In the genomic region with DNA sequence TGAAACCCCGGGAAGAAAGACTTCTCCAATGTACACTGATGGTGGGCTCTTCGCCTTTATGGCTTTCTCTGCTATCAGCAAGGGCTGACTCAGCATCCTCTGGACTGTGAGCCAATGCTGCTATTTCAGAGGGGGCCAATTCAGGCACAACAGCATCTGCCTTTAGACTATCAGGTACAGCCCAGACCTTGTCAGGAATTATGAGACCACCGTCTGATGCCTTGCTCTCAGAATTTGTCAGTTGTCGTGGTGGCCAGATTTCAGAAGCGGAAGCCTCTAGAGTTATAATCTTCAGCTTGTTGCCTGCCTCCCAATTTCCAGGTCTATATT, we compare ENCODE assay signal across 19 cellular contexts.
DNase-seq lines count a peak whose midpoint lies in the region; ATAC-seq and TF ChIP-seq lines count a peak whose summit lies in the region.
"Had no signal": no experiment of that assay in that cellular context is flagged by ENCODE, and none has a peak within 500 bp of the region (broad histone marks: within the 10 kb centered on the region; RNA-seq: fewer than 3 reads in every experiment).

No MANE protein-coding gene starts in this region.

- intact Hi-C loops in natural killer cell (cut with micrococcal nuclease) (no loop called here), colonic mucosa (cut with DNase I) (no loop called here)

- no peak for ATAC-seq in natural killer cell treated with Interleukin-12 subunit alpha and Interleukin-12 subunit beta and Interleukin-15 and Interleukin-18, amount 100 ng/mL, for 72 hours
- ATAC-seq in natural killer cell = no peak
- ATAC-seq in HG02852 (IDR thresholded peaks at IDR 0.05; ENCODE audit: unreplicated experiment) = peak; percentile 13
- ATAC-seq in central memory CD8-positive, alpha-beta T cell (replicated peaks; ENCODE audit: extremely low read depth, poor library complexity, severe bottlenecking) = no peak
- ATAC-seq in GM21423 (IDR thresholded peaks at IDR 0.05; ENCODE audit: unreplicated experiment) = no peak
- ATAC-seq in omental fat pad (ENCODE audit: low FRiP score) = no peak
- ATAC-seq: foreskin keratinocyte, HCT116 had no signal

- no peak for DNase-seq in natural killer cell treated with Interleukin-12 subunit alpha and Interleukin-12 subunit beta and Interleukin-15 and Interleukin-18, amount 100 ng/mL, for 72 hours (ENCODE audit: low spot score)
- no peak for DNase-seq in natural killer cell
- no peak for DNase-seq in central memory CD8-positive, alpha-beta T cell (ENCODE audit: low spot score in 2 of 2)
- DNase-seq in omental fat pad (ENCODE audit: low spot score) = no peak
- no peak for DNase-seq in colonic mucosa
- no peak for DNase-seq in KG1 (lab: John Stamatoyannopoulos, UW)
- DNase-seq: activated CD4-positive, CD25-positive, alpha-beta regulatory T cell; activated effector memory CD4-positive, alpha-beta T cell treated with anti-CD3 and anti-CD28 coated beads, Interleukin-2, amount 50 U/mL, for 16 hours; EL; foreskin keratinocyte; hypothalamus; kidney glomerular epithelial cell; NCI-H2029 treated with DMSO at 0.1 percent for 48 hours; NCI-H524 treated with DMSO at 0.1 percent for 48 hours had no signal

- no peaks in the 10 kb centered on the region for H3K36me3 Mint-ChIP-seq in natural killer cell treated with Interleukin-12 subunit alpha and Interleukin-12 subunit beta and Interleukin-15 and Interleukin-18, amount 100 ng/mL, for 72 hours
- H3K36me3 Mint-ChIP-seq in natural killer cell = no peaks in the 10 kb centered on the region
- peaks cover 3% of the 10 kb centered on the region for H3K36me3 Mint-ChIP-seq in central memory CD8-positive, alpha-beta T cell (ENCODE audit: insufficient read depth)

- peaks cover 49 to 54% of the 10 kb centered on the region in 2 donors for H3K4me1 Mint-ChIP-seq in natural killer cell treated with Interleukin-12 subunit alpha and Interleukin-12 subunit beta and Interleukin-15 and Interleukin-18, amount 100 ng/mL, for 72 hours (ENCODE audit: low read depth in 2 of 2)
- peaks cover 6 to 19% of the 10 kb centered on the region in 2 donors for H3K4me1 Mint-ChIP-seq in natural killer cell
- H3K4me1 Mint-ChIP-seq in central memory CD8-positive, alpha-beta T cell = peaks cover 10% of the 10 kb centered on the region

- peaks cover 6% of the 10 kb centered on the region for H3K4me1 ChIP-seq in colonic mucosa
- H3K4me1 ChIP-seq: ascending aorta had no signal

- H3K36me3 ChIP-seq in colonic mucosa = no peaks in the 10 kb centered on the region
- H3K36me3 ChIP-seq: ascending aorta, neutrophil had no signal

- no peak overlapping the region for H3K27ac ChIP-seq in colonic mucosa
- H3K27ac ChIP-seq: ascending aorta, foreskin keratinocyte, neutrophil had no signal

- peak overlapping the region; percentile 70 to 71 for H3K27ac Mint-ChIP-seq in natural killer cell treated with Interleukin-12 subunit alpha and Interleukin-12 subunit beta and Interleukin-15 and Interleukin-18, amount 100 ng/mL, for 72 hours
- peak overlapping the region in 1 of 2 donors; percentile 17 for H3K27ac Mint-ChIP-seq in natural killer cell
- peak overlapping the region; percentile 25 for H3K27ac Mint-ChIP-seq in central memory CD8-positive, alpha-beta T cell (ENCODE audit: low read depth)

- no peak overlapping the region for H3K9ac ChIP-seq in colonic mucosa (ENCODE audit: low read depth in 2 of 2, low read length in 2 of 2)

- TF ChIP-seq CTCF in natural killer cell (IDR thresholded peaks at IDR 0.05) (no peak), omental fat pad (IDR thresholded peaks at IDR 0.05) (no peak), colonic mucosa (IDR thresholded peaks at IDR 0.05) (no peak)

- no peaks in the 10 kb centered on the region for H3K9me3 ChIP-seq in colonic mucosa
- H3K9me3 ChIP-seq: ascending aorta, neutrophil had no signal

- no peaks in the 10 kb centered on the region for H3K27me3 ChIP-seq in colonic mucosa
- H3K27me3 ChIP-seq: ascending aorta had no signal

- H3K4me3 ChIP-seq in colonic mucosa = no peak overlapping the region
- H3K4me3 ChIP-seq: ascending aorta had no signal

- peak overlapping the region; percentile 68 for H3K4me3 Mint-ChIP-seq in natural killer cell treated with Interleukin-12 subunit alpha and Interleukin-12 subunit beta and Interleukin-15 and Interleukin-18, amount 100 ng/mL, for 72 hours
- H3K4me3 Mint-ChIP-seq in natural killer cell = no peak overlapping the region
- H3K4me3 Mint-ChIP-seq in central memory CD8-positive, alpha-beta T cell = no peak overlapping the region

- H3K9me3 Mint-ChIP-seq in natural killer cell treated with Interleukin-12 subunit alpha and Interleukin-12 subunit beta and Interleukin-15 and Interleukin-18, amount 100 ng/mL, for 72 hours = no peaks in the 10 kb centered on the region
- no peaks in the 10 kb centered on the region for H3K9me3 Mint-ChIP-seq in natural killer cell
- no peaks in the 10 kb centered on the region for H3K9me3 Mint-ChIP-seq in central memory CD8-positive, alpha-beta T cell

- H3K27me3 Mint-ChIP-seq in natural killer cell treated with Interleukin-12 subunit alpha and Interleukin-12 subunit beta and Interleukin-15 and Interleukin-18, amount 100 ng/mL, for 72 hours = peaks cover 0 to 23% of the 10 kb centered on the region in 2 donors
- H3K27me3 Mint-ChIP-seq in natural killer cell (ENCODE audit: low read depth in 2 of 2) = peaks cover 31 to 43% of the 10 kb centered on the region in 2 donors
- H3K27me3 Mint-ChIP-seq in central memory CD8-positive, alpha-beta T cell = peaks cover 24% of the 10 kb centered on the region
